In the genomic region with DNA sequence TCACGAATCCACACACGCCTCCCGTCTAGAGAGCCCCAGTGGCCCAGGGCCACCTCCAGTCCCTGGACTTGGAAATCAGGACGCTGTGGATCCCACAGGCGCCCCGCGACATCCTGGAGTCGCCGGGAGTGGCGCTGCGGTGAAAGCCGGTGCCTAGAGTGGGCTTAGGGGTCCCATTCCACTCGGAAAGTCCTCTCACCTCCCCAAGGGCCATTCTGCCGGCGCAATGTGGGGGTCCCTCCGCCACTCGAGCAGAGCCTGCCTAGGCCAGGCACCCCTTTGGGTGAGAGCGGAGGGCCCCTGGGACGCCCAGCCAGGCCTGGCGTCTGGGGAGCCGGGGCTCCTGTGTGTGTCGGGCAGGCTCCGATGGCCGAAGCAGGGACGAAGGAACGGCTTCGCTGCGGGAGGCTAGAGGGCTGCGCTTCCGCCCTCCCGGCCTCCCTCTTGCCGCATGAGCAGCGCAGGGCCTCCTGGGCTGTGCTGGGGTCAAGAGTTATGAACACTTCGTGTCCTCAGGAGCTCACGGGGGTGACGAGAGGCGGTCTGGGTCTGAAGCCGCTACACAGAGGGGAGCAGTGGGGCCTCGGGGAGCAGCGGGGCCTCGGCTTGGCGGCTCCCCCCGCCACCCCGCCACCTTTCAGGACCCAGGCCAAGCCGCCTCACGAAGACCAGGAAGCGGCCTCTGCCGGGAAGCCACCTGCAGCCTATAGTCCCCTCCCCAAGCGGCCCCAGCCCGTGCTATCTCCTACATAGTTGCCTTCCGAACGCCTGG, we compare ENCODE assay signal across 2 cellular contexts.
TF ChIP-seq lines count a peak whose summit lies in the region.

No MANE protein-coding gene starts in this region.

TF ChIP-seq in GM12878, 131 proteins besides CTCF, POLR2A, EP300 and RAD21 (continued from another document):
- TF ChIP-seq, protein P1, sequence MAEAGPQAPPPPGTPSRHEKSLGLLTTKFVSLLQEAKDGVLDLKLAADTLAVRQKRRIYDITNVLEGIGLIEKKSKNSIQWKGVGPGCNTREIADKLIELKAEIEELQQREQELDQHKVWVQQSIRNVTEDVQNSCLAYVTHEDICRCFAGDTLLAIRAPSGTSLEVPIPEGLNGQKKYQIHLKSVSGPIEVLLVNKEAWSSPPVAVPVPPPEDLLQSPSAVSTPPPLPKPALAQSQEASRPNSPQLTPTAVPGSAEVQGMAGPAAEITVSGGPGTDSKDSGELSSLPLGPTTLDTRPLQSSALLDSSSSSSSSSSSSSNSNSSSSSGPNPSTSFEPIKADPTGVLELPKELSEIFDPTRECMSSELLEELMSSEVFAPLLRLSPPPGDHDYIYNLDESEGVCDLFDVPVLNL (IDR thresholded peaks at IDR 0.05; ENCODE audit: low read depth, low read length): no peak
- no peak for TF ChIP-seq IRF4 (IDR thresholded peaks at IDR 0.05; ENCODE audit: low read depth, low read length)
TF ChIP-seq in GM12878: peak in this region for 0.

TF ChIP-seq in SK-N-SH treated with all-trans-retinoic acid at 6 μM for 48 hours, 23 proteins besides CTCF, POLR2A, EP300 and RAD21 (continued from another document):
- TF ChIP-seq PPARA (CRISPR knock-in tag; IDR thresholded peaks at IDR 0.05; ENCODE audit: borderline replicate concordance) (no peak), BACH2 (CRISPR knock-in tag; IDR thresholded peaks at IDR 0.05; ENCODE audit: borderline replicate concordance) (no peak), ZNF8 (CRISPR knock-in tag; IDR thresholded peaks at IDR 0.05) (no peak), ZC3H10 (CRISPR knock-in tag; IDR thresholded peaks at IDR 0.05) (no peak), ISL1 (CRISPR knock-in tag; IDR thresholded peaks at IDR 0.05) (no peak)
- TF ChIP-seq, protein P2, sequence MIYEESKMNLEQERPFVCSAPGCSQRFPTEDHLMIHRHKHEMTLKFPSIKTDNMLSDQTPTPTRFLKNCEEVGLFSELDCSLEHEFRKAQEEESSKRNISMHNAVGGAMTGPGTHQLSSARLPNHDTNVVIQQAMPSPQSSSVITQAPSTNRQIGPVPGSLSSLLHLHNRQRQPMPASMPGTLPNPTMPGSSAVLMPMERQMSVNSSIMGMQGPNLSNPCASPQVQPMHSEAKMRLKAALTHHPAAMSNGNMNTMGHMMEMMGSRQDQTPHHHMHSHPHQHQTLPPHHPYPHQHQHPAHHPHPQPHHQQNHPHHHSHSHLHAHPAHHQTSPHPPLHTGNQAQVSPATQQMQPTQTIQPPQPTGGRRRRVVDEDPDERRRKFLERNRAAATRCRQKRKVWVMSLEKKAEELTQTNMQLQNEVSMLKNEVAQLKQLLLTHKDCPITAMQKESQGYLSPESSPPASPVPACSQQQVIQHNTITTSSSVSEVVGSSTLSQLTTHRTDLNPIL (CRISPR knock-in tag; IDR thresholded peaks at IDR 0.05; ENCODE audit: low read depth): no peak
